ENCODE assay signal across 12 cellular contexts in genomic region chr9:110977259-110977709, GRCh38.
DNase-seq lines count a peak whose midpoint lies in the region; ATAC-seq and TF ChIP-seq lines count a peak whose summit lies in the region.
"Had no signal": no experiment of that assay in that cellular context is flagged by ENCODE, and none has a peak within 500 bp of the region (broad histone marks: within the 10 kb centered on the region; RNA-seq: fewer than 3 reads in every experiment).

No MANE protein-coding gene starts in this region.

- peak; percentile 54 for DNase-seq in AG10803 (ENCODE audit: low read depth)
- DNase-seq in NCI-H1105 treated with DMSO at 0.1 percent for 48 hours (lab: John Stamatoyannopoulos, UW), result peak; percentile 83
- DNase-seq in MCF 10A (ENCODE audit: unreplicated experiment), result peak; percentile 89
- no peak for DNase-seq in left colon
- DNase-seq in activated T-cell treated with anti-CD3 and anti-CD28 coated beads, Interleukin-2, amount 50 U/mL, for 48 hours, result no peak
- DNase-seq in activated CD4-positive, alpha-beta T cell treated with anti-CD3 and anti-CD28 coated beads, Interleukin-2, amount 10 ng/mL, durations not matched to agents 7 days and 5 days, result no peak
- no peak for DNase-seq in Ammon's horn (ENCODE audit: low spot score)
- DNase-seq: activated T-cell treated with anti-CD3 and anti-CD28 coated beads, Interleukin-2, amount 50 U/mL, for 24 hours; stimulated activated CD4-positive, alpha-beta T cell treated with anti-CD3 and anti-CD28 coated beads, Interleukin-2, amount 100 ng/mL, for 48 hours; T1000 had no signal

- BruUV-seq in MCF 10A (replicated peaks; lab: Mats Ljungman, UMichigan), result no TSS peak

- no peaks in the 10 kb centered on the region for H3K9me3 Mint-ChIP-seq in MCF 10A (ENCODE audit: unreplicated experiment)
- peaks cover 2% of the 10 kb centered on the region for H3K9me3 Mint-ChIP-seq in activated CD4-positive, alpha-beta T cell treated with anti-CD3 and anti-CD28 coated beads, Interleukin-2, amount 10 ng/mL, durations not matched to agents 7 days and 5 days
- H3K9me3 Mint-ChIP-seq: activated T-cell treated with anti-CD3 and anti-CD28 coated beads, Interleukin-2, amount 50 U/mL, for 24 hours; neural crest cell had no signal

- no peak overlapping the region for H3K4me3 Mint-ChIP-seq in MCF 10A (ENCODE audit: unreplicated experiment)
- no peak overlapping the region for H3K4me3 Mint-ChIP-seq in activated CD4-positive, alpha-beta T cell treated with anti-CD3 and anti-CD28 coated beads, Interleukin-2, amount 10 ng/mL, durations not matched to agents 7 days and 5 days
- H3K4me3 Mint-ChIP-seq: activated T-cell treated with anti-CD3 and anti-CD28 coated beads, Interleukin-2, amount 50 U/mL, for 24 hours; neural crest cell had no signal

- H3K4me1 Mint-ChIP-seq in MCF 10A (ENCODE audit: insufficient read depth, unreplicated experiment), result peaks cover 17% of the 10 kb centered on the region
- no peaks in the 10 kb centered on the region for H3K4me1 Mint-ChIP-seq in activated CD4-positive, alpha-beta T cell treated with anti-CD3 and anti-CD28 coated beads, Interleukin-2, amount 10 ng/mL, durations not matched to agents 7 days and 5 days

- ATAC-seq in left colon (peak; percentile 63), GM18519 (IDR thresholded peaks at IDR 0.05; ENCODE audit: low FRiP score, unreplicated experiment) (no peak)

- H3K27me3 Mint-ChIP-seq in MCF 10A (ENCODE audit: insufficient read depth, unreplicated experiment), result no peaks in the 10 kb centered on the region
- H3K27me3 Mint-ChIP-seq in activated CD4-positive, alpha-beta T cell treated with anti-CD3 and anti-CD28 coated beads, Interleukin-2, amount 10 ng/mL, durations not matched to agents 7 days and 5 days, result no peaks in the 10 kb centered on the region
- H3K27me3 Mint-ChIP-seq: activated T-cell treated with anti-CD3 and anti-CD28 coated beads, Interleukin-2, amount 50 U/mL, for 24 hours had no signal

- TF ChIP-seq CTCF in AG10803 (conservative IDR thresholded peaks at IDR 0.05; ENCODE audit: low read length) (no peak), MCF 10A (IDR thresholded peaks at IDR 0.05; ENCODE audit: unreplicated experiment) (no peak)

- no peaks in the 10 kb centered on the region for H3K36me3 Mint-ChIP-seq in MCF 10A (ENCODE audit: insufficient read depth, unreplicated experiment)
- H3K36me3 Mint-ChIP-seq in activated CD4-positive, alpha-beta T cell treated with anti-CD3 and anti-CD28 coated beads, Interleukin-2, amount 10 ng/mL, durations not matched to agents 7 days and 5 days (ENCODE audit: low read depth), result no peaks in the 10 kb centered on the region

- intact Hi-C loops in MCF 10A (cut with micrococcal nuclease) (no loop called here), left colon (cut with DNase I, micrococcal nuclease) (no loop called here)

- no peak overlapping the region for H3K4me3 ChIP-seq in AG10803 (ENCODE audit: low read length)

- POLR2A ChIA-PET in MCF 10A (lab: Yijun Ruan, JAX), result no interaction called here
- POLR2A ChIA-PET in activated CD4-positive, alpha-beta T cell treated with anti-CD3 and anti-CD28 coated beads, Interleukin-2, amount 10 ng/mL, durations not matched to agents 7 days and 5 days (lab: Charles Lee), result no interaction called here

- CTCF ChIA-PET in MCF 10A (lab: Yijun Ruan, JAX), result interaction anchor here (0.7 kb wide), 1 partner anchor 292 kb away, joined by 3 read pairs; no protein-coding TSS in a partner anchor
- CTCF ChIA-PET in activated CD4-positive, alpha-beta T cell treated with anti-CD3 and anti-CD28 coated beads, Interleukin-2, amount 10 ng/mL, durations not matched to agents 7 days and 5 days (lab: Charles Lee), result interaction anchor here (0.6 kb wide), 1 partner anchor 433 kb away, joined by 3 read pairs; no protein-coding TSS in a partner anchor

- H3K27ac Mint-ChIP-seq in MCF 10A (ENCODE audit: low read depth, unreplicated experiment), result peak overlapping the region; percentile 13
- no peak overlapping the region for H3K27ac Mint-ChIP-seq in activated CD4-positive, alpha-beta T cell treated with anti-CD3 and anti-CD28 coated beads, Interleukin-2, amount 10 ng/mL, durations not matched to agents 7 days and 5 days
- H3K27ac Mint-ChIP-seq: activated T-cell treated with anti-CD3 and anti-CD28 coated beads, Interleukin-2, amount 50 U/mL, for 24 hours had no signal

Comparison
In these comparisons a context has a peak if more than half of its experiments do, and no peak if none do; other contexts are left out.
1. DNase-seq: peak in AG10803 (single experiment), NCI-H1105 treated with DMSO at 0.1 percent for 48 hours (single experiment) and MCF 10A (single experiment); none in left colon (0 of 2), activated T-cell treated with anti-CD3 and anti-CD28 coated beads, Interleukin-2, amount 50 U/mL, for 48 hours (0 of 2), activated CD4-positive, alpha-beta T cell treated with anti-CD3 and anti-CD28 coated beads, Interleukin-2, amount 10 ng/mL, durations not matched to agents 7 days and 5 days (single experiment) and Ammon's horn (single experiment).